Comparison of ENCODE assay signal across 8 cellular contexts in genomic region chr2:28391564-28392296, GRCh38. TPM values are rescaled to one million over a fixed set of nuclear protein-coding genes. Genes with fewer than 3 reads are reported as not detected.
DNase-seq lines count a peak whose midpoint lies in the region; ATAC-seq, FAIRE-seq and TF ChIP-seq lines count a peak whose summit lies in the region.

No MANE protein-coding gene starts in this region.

- peak overlapping the region; percentile 96 for H3K27ac ChIP-seq in VCaP
- peak overlapping the region; percentile 89 for H3K27ac ChIP-seq in keratinocyte (ENCODE audit: control insufficient read depth, insufficient read depth, low read length)

- H2AFZ ChIP-seq in keratinocyte (ENCODE audit: control insufficient read depth, low read length): peak overlapping the region; percentile 70

- H3K4me3 ChIP-seq in cardiac fibroblast (replicated peaks in 1 of 2; ENCODE audit: low read depth in 2 of 2, low read length in 2 of 2) (peak overlapping the region; percentile 61 to 96), keratinocyte (ENCODE audit: control insufficient read depth in 2 of 3, extremely low read depth in 1 of 3, insufficient read depth in 2 of 3, low read depth in 1 of 3, low read length in 3 of 3) (peak overlapping the region; percentile 79 to 94 (median 79))

- H3K4me1 ChIP-seq in keratinocyte (ENCODE audit: control insufficient read depth, extremely low read depth, insufficient read depth, low read length): peaks cover 29% of the 10 kb centered on the region

- H3K4me2 ChIP-seq in keratinocyte (ENCODE audit: control insufficient read depth, extremely low read depth, insufficient read depth, low read depth, low read length): peak overlapping the region; percentile 97

- peak; percentile 73 for DNase-seq in NCI-H82 (lab: John Stamatoyannopoulos, UW)
- DNase-seq in NCI-H82 treated with DMSO at 0.1 percent for 48 hours (lab: John Stamatoyannopoulos, UW; ENCODE audit: unreplicated experiment): no peak
- DNase-seq in NCI-H1436 treated with DMSO at 0.1 percent for 48 hours (lab: John Stamatoyannopoulos, UW): peak; percentile 30
- DNase-seq in cardiac fibroblast (ENCODE audit: low read depth in 2 of 2): peak; percentile 96 to 98
- peak; percentile 61 for DNase-seq in keratinocyte (ENCODE audit: low read depth, low spot score)
- peak; percentile 90 for DNase-seq in stimulated activated CD4-positive, alpha-beta T cell treated with anti-CD3 and anti-CD28 coated beads, Interleukin-15, amount 100 ng/mL, for 24 hours

- H3K9me3 ChIP-seq in keratinocyte (ENCODE audit: control insufficient read depth, low read depth, low read length): no peaks in the 10 kb centered on the region

- dilution Hi-C loops in keratinocyte (cut with MboI; ENCODE audit: extremely low pct_ligation_motif_present, low sequenced_read_pairs): no loop called here

- H3K27me3 ChIP-seq in keratinocyte (ENCODE audit: control insufficient read depth, extremely low read depth, insufficient read depth, low read length): no peaks in the 10 kb centered on the region

- FAIRE-seq in keratinocyte (lab: Jason Lieb, UNC): no peak

- peak overlapping the region; percentile 88 for H3K9ac ChIP-seq in keratinocyte (ENCODE audit: control insufficient read depth, extremely low read depth, insufficient read depth, low read length)

- no peaks in the 10 kb centered on the region for H3K9me1 ChIP-seq in keratinocyte (ENCODE audit: control insufficient read depth, extremely low read depth, insufficient read depth, low read length)

- peak; percentile 26 for ATAC-seq in HG02852 (IDR thresholded peaks at IDR 0.05; ENCODE audit: unreplicated experiment)

- no peaks in the 10 kb centered on the region for H3K36me3 ChIP-seq in keratinocyte (ENCODE audit: control insufficient read depth in 2 of 2, extremely low read depth in 1 of 2, insufficient read depth in 2 of 2, low read length in 2 of 2)

- H4K20me1 ChIP-seq in keratinocyte (ENCODE audit: control insufficient read depth, extremely low read depth, insufficient read depth, low read length): no peaks in the 10 kb centered on the region

- TF ChIP-seq CTCF in VCaP (conservative IDR thresholded peaks at IDR 0.05) (peak; percentile 70), cardiac fibroblast (IDR thresholded peaks at IDR 0.05; ENCODE audit: low read depth, low read length) (no peak), keratinocyte (optimal IDR thresholded peaks at IDR 0.05 in 1 of 3, IDR thresholded peaks at IDR 0.05 in 1 of 3, conservative IDR thresholded peaks at IDR 0.05 in 1 of 3; ENCODE audit: extremely low read depth in 1 of 3, insufficient read depth in 2 of 3, low read length in 3 of 3) (peak in 1 of 3 experiments; percentile 28)

- H3K79me2 ChIP-seq in keratinocyte (ENCODE audit: control insufficient read depth, insufficient read depth, low read length): peaks cover 37% of the 10 kb centered on the region

RNA-seq across cellular contexts. Expression of gene FOSL2, which starts 0.9 kb away (rescaled TPM):
- 20.4 to 32.7 TPM (median 24.1 TPM) in 3 replicates for polyA plus RNA-seq in keratinocyte
- 34.5 TPM for polyA plus RNA-seq in keratinocyte (2011; ENCODE audit: low read depth)
- 20.3 and 23.5 TPM in 2 replicates for polyA plus RNA-seq in keratinocyte (2011; cell fraction: cytosol; rRNA removed)
- 65.4 and 67.8 TPM in 2 replicates for polyA plus RNA-seq in keratinocyte (2011; cell fraction: nucleus; rRNA removed)
- polyA plus RNA-seq in keratinocyte (2012; ENCODE audit: low replicate concordance): 24.4 and 59.1 TPM in 2 replicates
- 40.4 to 67.6 TPM (median 60.8 TPM) in 3 replicates for polyA minus RNA-seq in keratinocyte
- polyA minus RNA-seq in keratinocyte (2011; cell fraction: cytosol; rRNA and poly(A)+ RNA removed): 47.8 TPM
- polyA minus RNA-seq in keratinocyte (2011; cell fraction: nucleus; rRNA and poly(A)+ RNA removed): 63.4 and 86.1 TPM in 2 replicates
